15 cellular contexts compared by ENCODE assay signal in genomic region chr2:12870692-12871091, GRCh38.
DNase-seq lines count a peak whose midpoint lies in the region; ATAC-seq and TF ChIP-seq lines count a peak whose summit lies in the region.
"Had no signal": no experiment of that assay in that cellular context is flagged by ENCODE, and none has a peak within 500 bp of the region (broad histone marks: within the 10 kb centered on the region; RNA-seq: fewer than 3 reads in every experiment).

No MANE protein-coding gene starts in this region.

- H3K27me3 Mint-ChIP-seq in natural killer cell treated with Interleukin-12 subunit alpha and Interleukin-12 subunit beta and Interleukin-15 and Interleukin-18, amount 100 ng/mL, for 72 hours, result peaks cover 7 to 15% of the 10 kb centered on the region in 2 donors

- POLR2A ChIA-PET in OCI-LY7 (lab: Charles Lee), result interaction anchor here (0.6 kb wide), 1 partner anchor 12 kb away, joined by 5 read pairs; no protein-coding TSS in a partner anchor

- CTCF ChIA-PET in OCI-LY7 (lab: Charles Lee; ENCODE audit: unreplicated experiment), result no interaction called here

- intact Hi-C loops in Right ventricle myocardium inferior (cut with DNase I), result no loop called here
- intact Hi-C loops in cardiac septum (cut with DNase I), result no loop called here
- intact Hi-C loops in OCI-LY7 (cut with micrococcal nuclease; ENCODE audit: unreplicated experiment), result no loop called here

- no peaks in the 10 kb centered on the region for H3K36me3 ChIP-seq in GM23248 (ENCODE audit: low read depth)
- no peaks in the 10 kb centered on the region for H3K36me3 ChIP-seq in OCI-LY7 (ENCODE audit: insufficient read depth, low read length)
- H3K36me3 ChIP-seq: BLaER1 treated with 17β-estradiol and CSF1 and Interleukin-3, amounts not matched to agents 10 nM and 100 nM had no signal

- no peaks in the 10 kb centered on the region for H3K79me2 ChIP-seq in GM23248 (ENCODE audit: insufficient read depth)
- H3K79me2 ChIP-seq in OCI-LY7 (ENCODE audit: insufficient read depth, low read depth, low read length), result no peaks in the 10 kb centered on the region

- H3K9me3 ChIP-seq in GM23248 (ENCODE audit: low read depth) (no peaks in the 10 kb centered on the region), OCI-LY7 (ENCODE audit: low read length) (no peaks in the 10 kb centered on the region)

- H3K9me2 ChIP-seq in GM23248 (ENCODE audit: insufficient read depth), result no peaks in the 10 kb centered on the region
- H3K9me2 ChIP-seq in OCI-LY7 (ENCODE audit: insufficient read depth, low read length), result no peaks in the 10 kb centered on the region

- no peaks in the 10 kb centered on the region for H3K9me3 Mint-ChIP-seq in natural killer cell treated with Interleukin-12 subunit alpha and Interleukin-12 subunit beta and Interleukin-15 and Interleukin-18, amount 100 ng/mL, for 72 hours

- H3K27ac ChIP-seq in GM23248, result no peak overlapping the region
- no peak overlapping the region for H3K27ac ChIP-seq in OCI-LY7 (ENCODE audit: low read depth, low read length, poor library complexity, severe bottlenecking)
- H3K27ac ChIP-seq: BLaER1 treated with 17β-estradiol and CSF1 and Interleukin-3, amounts not matched to agents 10 nM and 100 nM had no signal

- BruUV-seq in OCI-LY7 (replicated peaks; lab: Mats Ljungman, UMichigan), result no TSS peak

- ATAC-seq in Right ventricle myocardium inferior, result peak; percentile 65
- ATAC-seq in natural killer cell treated with Interleukin-12 subunit alpha and Interleukin-12 subunit beta and Interleukin-15 and Interleukin-18, amount 100 ng/mL, for 72 hours, result no peak

- no peaks in the 10 kb centered on the region for H4K20me1 ChIP-seq in GM23248 (ENCODE audit: insufficient read depth)
- H4K20me1 ChIP-seq in OCI-LY7 (ENCODE audit: insufficient read depth, low read length), result no peaks in the 10 kb centered on the region
- H4K20me1 ChIP-seq: BLaER1 treated with 17β-estradiol and CSF1 and Interleukin-3, amounts not matched to agents 10 nM and 100 nM had no signal

- no peak overlapping the region for H3K27ac Mint-ChIP-seq in natural killer cell treated with Interleukin-12 subunit alpha and Interleukin-12 subunit beta and Interleukin-15 and Interleukin-18, amount 100 ng/mL, for 72 hours
- H3K27ac Mint-ChIP-seq: CD4-positive, CD25-positive, alpha-beta regulatory T cell; HFFc6 had no signal

- WGBS in GM23248 (ENCODE audit: low coverage in 1 of 2, low lambda C conversion rate in 2 of 2, missing lambda C conversion rate in 2 of 2), 2 experiments, result 47 to 50% methylated on average over 1 of the region's 1 CpG

- no peak for TF ChIP-seq CTCF in cardiac fibroblast (IDR thresholded peaks at IDR 0.05; ENCODE audit: low read depth, low read length)
- TF ChIP-seq CTCF in fibroblast of the aortic adventitia (IDR thresholded peaks at IDR 0.05; ENCODE audit: insufficient read depth, low read length), result no peak
- TF ChIP-seq CTCF in OCI-LY7 (conservative IDR thresholded peaks at IDR 0.05; ENCODE audit: low read length), result no peak

- H3K4me2 ChIP-seq in GM23248 (ENCODE audit: unreplicated experiment), result no peak overlapping the region
- H3K4me2 ChIP-seq in OCI-LY7 (ENCODE audit: low read length), result no peak overlapping the region
- H3K4me2 ChIP-seq: BLaER1 treated with 17β-estradiol and CSF1 and Interleukin-3, amounts not matched to agents 10 nM and 100 nM had no signal

- no peak for DNase-seq in Right ventricle myocardium inferior (ENCODE audit: missing footprints)
- DNase-seq in cardiac septum (ENCODE audit: low spot score), result no peak
- DNase-seq in GM23248, result peak; percentile 30
- peak; percentile 22 to 32 for DNase-seq in cardiac fibroblast (ENCODE audit: low read depth in 2 of 2)
- peak; percentile 14 for DNase-seq in fibroblast of the aortic adventitia (ENCODE audit: low read depth)
- no peak for DNase-seq in inferior parietal cortex (ENCODE audit: extremely low spot score)
- DNase-seq in OCI-LY7 (ENCODE audit: low spot score), result no peak
- DNase-seq in natural killer cell treated with Interleukin-12 subunit alpha and Interleukin-12 subunit beta and Interleukin-15 and Interleukin-18, amount 100 ng/mL, for 72 hours (ENCODE audit: low spot score), result no peak
- DNase-seq: 8988T; Calu3; CD4-positive, CD25-positive, alpha-beta regulatory T cell; DMS 273 treated with DMSO at 0.1 percent for 48 hours; HCEC 1CT; HFFc6 had no signal

- no peak overlapping the region for H3K4me3 ChIP-seq in GM23248
- H3K4me3 ChIP-seq in cardiac fibroblast (replicated peaks in 1 of 2; ENCODE audit: low read depth in 2 of 2, low read length in 2 of 2), result no peak overlapping the region
- H3K4me3 ChIP-seq in fibroblast of the aortic adventitia (ENCODE audit: low read depth, low read length), result no peak overlapping the region
- no peak overlapping the region for H3K4me3 ChIP-seq in OCI-LY7 (ENCODE audit: low read depth, low read length, poor library complexity, severe bottlenecking)
- H3K4me3 ChIP-seq: BLaER1 treated with 17β-estradiol and CSF1 and Interleukin-3, amounts not matched to agents 10 nM and 100 nM had no signal

- in situ Hi-C loops in GM23248 (cut with MboI), result no loop called here

- H3K4me1 Mint-ChIP-seq in natural killer cell treated with Interleukin-12 subunit alpha and Interleukin-12 subunit beta and Interleukin-15 and Interleukin-18, amount 100 ng/mL, for 72 hours (ENCODE audit: low read depth in 2 of 2), result peaks cover 0 to 4% of the 10 kb centered on the region in 2 donors

- H3K9ac ChIP-seq in GM23248, result no peak overlapping the region
- H3K9ac ChIP-seq: BLaER1 treated with 17β-estradiol and CSF1 and Interleukin-3, amounts not matched to agents 10 nM and 100 nM had no signal

- no peaks in the 10 kb centered on the region for H3K27me3 ChIP-seq in GM23248 (replicated peaks; ENCODE audit: insufficient read depth)
- H3K27me3 ChIP-seq: BLaER1 treated with 17β-estradiol and CSF1 and Interleukin-3, amounts not matched to agents 10 nM and 100 nM had no signal

- H3F3A ChIP-seq in GM23248 (ENCODE audit: insufficient read depth), result no peaks in the 10 kb centered on the region

- no peak overlapping the region for H3K4me3 Mint-ChIP-seq in natural killer cell treated with Interleukin-12 subunit alpha and Interleukin-12 subunit beta and Interleukin-15 and Interleukin-18, amount 100 ng/mL, for 72 hours
- H3K4me3 Mint-ChIP-seq: CD4-positive, CD25-positive, alpha-beta regulatory T cell; HFFc6 had no signal

- H2AFZ ChIP-seq in GM23248 (no peak overlapping the region), OCI-LY7 (ENCODE audit: low read length) (no peak overlapping the region)

- 0 out of 2 replicates have a peak, but pooled peaks cover 4% of the 10 kb centered on the region for H3K4me1 ChIP-seq in GM23248 (ENCODE audit: insufficient read depth)
- H3K4me1 ChIP-seq in OCI-LY7 (ENCODE audit: insufficient read depth, low read length, poor library complexity, severe bottlenecking), result no peaks in the 10 kb centered on the region
- H3K4me1 ChIP-seq: BLaER1 treated with 17β-estradiol and CSF1 and Interleukin-3, amounts not matched to agents 10 nM and 100 nM had no signal

- H3K36me3 Mint-ChIP-seq in natural killer cell treated with Interleukin-12 subunit alpha and Interleukin-12 subunit beta and Interleukin-15 and Interleukin-18, amount 100 ng/mL, for 72 hours, result peaks cover 15% of the 10 kb centered on the region
- H3K36me3 Mint-ChIP-seq: CD4-positive, CD25-positive, alpha-beta regulatory T cell had no signal

Comparison
In these comparisons a context has a peak if more than half of its experiments do, and no peak if none do; other contexts are left out.
1. DNase-seq: peak in GM23248 (single experiment), cardiac fibroblast (2 of 2) and fibroblast of the aortic adventitia (single experiment); none in Right ventricle myocardium inferior (single experiment), cardiac septum (single experiment), inferior parietal cortex (single experiment), OCI-LY7 (single experiment) and natural killer cell treated with Interleukin-12 subunit alpha and Interleukin-12 subunit beta and Interleukin-15 and Interleukin-18, amount 100 ng/mL, for 72 hours (single experiment).